1 cellular context compared by ENCODE assay signal in genomic region chr12:51847830-51848727, GRCh38.
TF ChIP-seq lines count a peak whose summit lies in the region.

Gene FIGNL2 (minus strand): TSS chr12:51848718. CDS start chr12:51822413, 26,305 bp downstream.

TF ChIP-seq in HEK293, 187 proteins besides CTCF, POLR2A, EP300 and RAD21 (continued from another document):
- TF ChIP-seq ZBTB49 (tag by site-specific recombination; IDR thresholded peaks at IDR 0.05; ENCODE audit: low read depth): no peak
- TF ChIP-seq ZNF664 (tag by site-specific recombination; IDR thresholded peaks at IDR 0.05): no peak
- TF ChIP-seq ZNF610 (tag by site-specific recombination; IDR thresholded peaks at IDR 0.05; ENCODE audit: borderline replicate concordance): no peak
- peak; percentile 48; the same call in 1 of the 2 replicates for TF ChIP-seq SP2 (tag by site-specific recombination; IDR thresholded peaks at IDR 0.05)
- TF ChIP-seq ZNF792 (tag by site-specific recombination; IDR thresholded peaks at IDR 0.05): no peak
- TF ChIP-seq AEBP2 (tag by site-specific recombination; IDR thresholded peaks at IDR 0.05; ENCODE audit: borderline replicate concordance): no peak
- TF ChIP-seq ZNF2 (tag by site-specific recombination; IDR thresholded peaks at IDR 0.05): no peak
- no peak for TF ChIP-seq ZNF654 (tag by site-specific recombination; IDR thresholded peaks at IDR 0.05; ENCODE audit: low read depth)
- no peak for TF ChIP-seq KLF10 (tag by site-specific recombination; IDR thresholded peaks at IDR 0.05)
- no peak for TF ChIP-seq ZNF18 (tag by site-specific recombination; IDR thresholded peaks at IDR 0.05)
- no peak for TF ChIP-seq ZEB2 (tag by site-specific recombination; IDR thresholded peaks at IDR 0.05)
- no peak for TF ChIP-seq SCRT1 (tag by site-specific recombination; IDR thresholded peaks at IDR 0.05; ENCODE audit: borderline replicate concordance)
- TF ChIP-seq IKZF3 (tag by site-specific recombination; IDR thresholded peaks at IDR 0.05): no peak
- TF ChIP-seq HIC1 (tag by site-specific recombination; IDR thresholded peaks at IDR 0.05): no peak
- no peak for TF ChIP-seq ZBTB11 (tag by site-specific recombination; conservative IDR thresholded peaks at IDR 0.05; ENCODE audit: low read depth)
- TF ChIP-seq ZNF747 (tag by site-specific recombination; IDR thresholded peaks at IDR 0.05): no peak
- peak; percentile 58; the same call in 1 of the 2 replicates for TF ChIP-seq ZNF777 (tag by site-specific recombination; IDR thresholded peaks at IDR 0.05; ENCODE audit: borderline replicate concordance)
- no peak for TF ChIP-seq ZNF513 (tag by site-specific recombination; IDR thresholded peaks at IDR 0.05)
- TF ChIP-seq HOXC10 (CRISPR knock-in tag; IDR thresholded peaks at IDR 0.05): no peak
- no peak for TF ChIP-seq ZSCAN16 (tag by site-specific recombination; IDR thresholded peaks at IDR 0.05)
- TF ChIP-seq ZNF341 (tag by site-specific recombination; IDR thresholded peaks at IDR 0.05; ENCODE audit: low read depth): no peak
- TF ChIP-seq INSM2 (tag by site-specific recombination; IDR thresholded peaks at IDR 0.05): no peak
- no peak for TF ChIP-seq FEZF1 (tag by site-specific recombination; IDR thresholded peaks at IDR 0.05)
- no peak for TF ChIP-seq ZNF433 (tag by site-specific recombination; IDR thresholded peaks at IDR 0.05; ENCODE audit: low read depth)
- TF ChIP-seq ZNF214 (tag by site-specific recombination; IDR thresholded peaks at IDR 0.05; ENCODE audit: borderline replicate concordance): no peak
- TF ChIP-seq SALL2 (tag by site-specific recombination; IDR thresholded peaks at IDR 0.05; ENCODE audit: borderline replicate concordance): no peak
- TF ChIP-seq HOXD13 (CRISPR knock-in tag; IDR thresholded peaks at IDR 0.05; ENCODE audit: borderline replicate concordance): no peak
- no peak for TF ChIP-seq ZNF623 (tag by site-specific recombination; IDR thresholded peaks at IDR 0.05)
